Comparison of ENCODE assay signal across 8 cellular contexts in genomic region chr1:206684478-206685255, GRCh38. TPM values are rescaled to one million over a fixed set of nuclear protein-coding genes. Genes with fewer than 3 reads are reported as not detected.
A peak's percentile ranks its signal among the peaks of the same experiment; 100 is the strongest.
DNase-seq lines count a peak whose midpoint lies in the region; ATAC-seq and TF ChIP-seq lines count a peak whose summit lies in the region.

Gene MAPKAPK2, plus strand, starts transcription at chr1:206684905. Its CDS starts 325 bp downstream, at chr1:206685230.

- peaks cover 58% of the 10 kb centered on the region for H3K4me1 Mint-ChIP-seq in activated CD4-positive, alpha-beta memory T cell treated with anti-CD3 and anti-CD28 coated beads for 36 hours (ENCODE audit: low read depth)

- WGBS in lung, 2 donors = 0 to 1% methylated on average over 29 to 71 of the region's 71 CpGs

- ATAC-seq in HG02798 (IDR thresholded peaks at IDR 0.05; ENCODE audit: poor library complexity, unreplicated experiment) = peak; percentile 47
- peak; percentile 75 for ATAC-seq in lung (ENCODE audit: insufficient read depth, low FRiP score)
- ATAC-seq in HG02884 (IDR thresholded peaks at IDR 0.05; ENCODE audit: unreplicated experiment) = no peak

- POLR2A ChIA-PET in activated CD4-positive, alpha-beta memory T cell treated with anti-CD3 and anti-CD28 coated beads for 36 hours (lab: Charles Lee) = interaction anchor here (1.2 to 2.9 kb wide), 4 partner anchors 20 to 49 kb away, joined by 3 to 14 read pairs (median 5); partner anchors contain the start of gene DYRK3

- peaks cover 5% of the 10 kb centered on the region for H3K36me3 Mint-ChIP-seq in activated CD4-positive, alpha-beta memory T cell treated with anti-CD3 and anti-CD28 coated beads for 36 hours

- H3K9me3 ChIP-seq in lung (ENCODE audit: control insufficient read depth in 2 of 2, insufficient read depth in 1 of 2, low read length in 1 of 2) = no peaks in the 10 kb centered on the region

- no peaks in the 10 kb centered on the region for H3K9me3 Mint-ChIP-seq in activated CD4-positive, alpha-beta memory T cell treated with anti-CD3 and anti-CD28 coated beads for 36 hours

- H3K27me3 Mint-ChIP-seq in activated CD4-positive, alpha-beta memory T cell treated with anti-CD3 and anti-CD28 coated beads for 36 hours = peaks cover 1% of the 10 kb centered on the region

- H3K4me1 ChIP-seq in lung (ENCODE audit: control insufficient read depth in 2 of 2, insufficient read depth in 2 of 2, low read length in 2 of 2) = peaks cover 12 to 17% of the 10 kb centered on the region in 2 donors

- H3K27ac Mint-ChIP-seq in activated CD4-positive, alpha-beta memory T cell treated with anti-CD3 and anti-CD28 coated beads for 36 hours = peak within 1 kb of the TSS; percentile 95

- TF ChIP-seq CTCF in GM12875 (IDR thresholded peaks at IDR 0.05; ENCODE audit: borderline replicate concordance, insufficient read depth, low read depth, low read length) (no peak), lung (IDR thresholded peaks at IDR 0.05; ENCODE audit: control extremely low read depth, extremely low read depth) (no peak)

- peak within 1 kb of the TSS; percentile 90 for H3K4me3 Mint-ChIP-seq in activated CD4-positive, alpha-beta memory T cell treated with anti-CD3 and anti-CD28 coated beads for 36 hours

- H3K27me3 ChIP-seq in lung (ENCODE audit: control insufficient read depth, insufficient read depth) = no peaks in the 10 kb centered on the region

- DNase-seq in NCI-H510A treated with DMSO at 0.1 percent for 48 hours (lab: John Stamatoyannopoulos, UW) (peak; percentile 28), ecto neural progenitor cell (ENCODE audit: low spot score) (peak; percentile 89), lung (ENCODE audit: low spot score) (peak; percentile 71)
- peak; percentile 83 for DNase-seq in activated CD4-positive, alpha-beta memory T cell treated with anti-CD3 and anti-CD28 coated beads for 36 hours
- peak; percentile 46 to 69 (median 61) for DNase-seq in stimulated activated CD4-positive, alpha-beta T cell treated with anti-CD3 and anti-CD28 coated beads, TNF-alpha, amount 100 ng/mL, for 1 hour (ENCODE audit: low read depth in 3 of 3, low spot score in 1 of 3)

- H3K4me3 ChIP-seq in GM12875 (ENCODE audit: low read depth, low read length) = peak within 1 kb of the TSS; percentile 86
- peak within 1 kb of the TSS; percentile 74 for H3K4me3 ChIP-seq in lung

- CTCF ChIA-PET in activated CD4-positive, alpha-beta memory T cell treated with anti-CD3 and anti-CD28 coated beads for 36 hours (lab: Charles Lee) = interaction anchor here (0.9 to 2.7 kb wide), 6 partner anchors 20 to 228 kb away, joined by 3 to 11 read pairs (median 4); partner anchors contain the start of gene EIF2D

- H3K36me3 ChIP-seq in lung (ENCODE audit: control insufficient read depth in 2 of 2, insufficient read depth in 2 of 2, low read length in 2 of 2) = no peaks in the 10 kb centered on the region

- peak within 1 kb of the TSS; percentile 99 for H3K27ac ChIP-seq in lung (ENCODE audit: low read depth in 1 of 2, low read length in 1 of 2)

- intact Hi-C loops in activated CD4-positive, alpha-beta memory T cell treated with anti-CD3 and anti-CD28 coated beads for 36 hours (cut with micrococcal nuclease) = loop anchor here (1.0 to 5.0 kb wide), 4 partner anchors 19 to 177 kb away; partner anchors contain the start of gene RASSF5

RNA-seq across cellular contexts. Expression of gene MAPKAPK2, which starts in this region (rescaled TPM):
- 10 to 100 TPM; 96.9 to 97.4 TPM for total RNA-seq in activated CD4-positive, alpha-beta memory T cell treated with anti-CD3 and anti-CD28 coated beads for 36 hours
- total RNA-seq in lung = 100 to 1,000 TPM in 1 of 2 donors, 10 to 100 TPM in 1; 35.8 to 116 TPM
- polyA plus RNA-seq in lung = 10 to 100 TPM; 55.7 to 94.5 TPM

Comparison
In these comparisons a context has a peak if more than half of its experiments do, and no peak if none do; other contexts are left out.
1. DNase-seq: peak in every context shown above with its lines; median percentile 89 in ecto neural progenitor cell; 83 in activated CD4-positive, alpha-beta memory T cell treated with anti-CD3 and anti-CD28 coated beads for 36 hours; 71 in lung; 61 in stimulated activated CD4-positive, alpha-beta T cell treated with anti-CD3 and anti-CD28 coated beads, TNF-alpha, amount 100 ng/mL, for 1 hour; 28 in NCI-H510A treated with DMSO at 0.1 percent for 48 hours.